22 cellular contexts compared by ENCODE assay signal in the genomic region with DNA sequence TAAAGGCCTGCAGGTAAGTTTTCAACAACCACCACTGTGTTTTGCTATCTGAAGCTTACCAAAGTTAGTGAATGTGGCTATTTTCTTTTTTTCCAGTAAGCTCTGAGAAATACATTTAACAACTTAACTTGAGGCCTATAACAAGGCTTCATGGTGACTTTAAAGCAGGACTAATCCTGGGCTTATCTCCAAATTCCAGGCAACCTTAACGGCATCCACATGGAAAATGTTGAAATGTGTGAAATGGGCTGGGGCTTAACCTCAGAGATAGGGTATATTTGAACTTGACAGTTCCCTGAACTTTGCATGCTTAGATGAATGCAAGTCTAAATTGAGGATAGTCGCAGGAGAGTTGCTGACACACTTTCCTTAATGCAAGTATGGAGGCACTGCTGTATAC.
"Had no signal": no experiment of that assay in that cellular context is flagged by ENCODE, and none has a peak within 500 bp of the region (broad histone marks: within the 10 kb centered on the region; RNA-seq: fewer than 3 reads in every experiment).

No MANE protein-coding gene starts in this region.

- H3K27me3 Mint-ChIP-seq: memory B cell; natural killer cell treated with Interleukin-12 subunit alpha and Interleukin-12 subunit beta and Interleukin-15 and Interleukin-18, amount 100 ng/mL, for 72 hours had no signal

- H3K36me3 Mint-ChIP-seq: immature natural killer cell; memory B cell; natural killer cell treated with Interleukin-12 subunit alpha and Interleukin-12 subunit beta and Interleukin-15 and Interleukin-18, amount 100 ng/mL, for 72 hours; neural progenitor cell had no signal

- H3K4me1 Mint-ChIP-seq: immature natural killer cell, memory B cell had no signal

- H3K9me3 Mint-ChIP-seq: memory B cell, neural progenitor cell had no signal

- H3K4me1 ChIP-seq: foreskin keratinocyte, left lung, lower lobe of right lung, neural progenitor cell had no signal

- H3K27ac ChIP-seq: dorsolateral prefrontal cortex, foreskin keratinocyte, left lung, lower lobe of right lung, neural progenitor cell, ovary had no signal

- H3K4me3 ChIP-seq: dorsolateral prefrontal cortex, left lung, lower lobe of right lung, neural progenitor cell, ovary had no signal

- H3K36me3 ChIP-seq: left lung, lower lobe of right lung, neural progenitor cell, ovary had no signal

- H3K4me2 ChIP-seq: neural progenitor cell had no signal

- H3K27me3 ChIP-seq: dorsolateral prefrontal cortex, foreskin keratinocyte, left lung, neural progenitor cell, ovary had no signal

- FAIRE-seq: endometrium, keratinocyte, small intestine, urothelium cell line had no signal

- H3K4me3 Mint-ChIP-seq: immature natural killer cell; memory B cell; natural killer cell treated with Interleukin-12 subunit alpha and Interleukin-12 subunit beta and Interleukin-15 and Interleukin-18, amount 100 ng/mL, for 72 hours; neural progenitor cell had no signal

- DNase-seq: cortex of kidney; dorsolateral prefrontal cortex; effector memory CD4-positive, alpha-beta T cell; foreskin keratinocyte; immature natural killer cell; left lung; lower lobe of right lung; midbrain; nucleus accumbens; ovary; right cardiac atrium; small intestine; stimulated activated CD4-positive, alpha-beta T cell treated with anti-CD3 and anti-CD28 coated beads, Interleukin-2, amount 100 ng/mL, for 48 hours; stimulated activated naive CD4-positive, alpha-beta T cell treated with Interleukin-2 at 50 U/mL for 16 hours; trophoblast cell had no signal

- H3K27ac Mint-ChIP-seq: immature natural killer cell; memory B cell; natural killer cell treated with Interleukin-12 subunit alpha and Interleukin-12 subunit beta and Interleukin-15 and Interleukin-18, amount 100 ng/mL, for 72 hours; neural progenitor cell had no signal

- ATAC-seq: esophagus mucosa; foreskin keratinocyte; left lung; lower lobe of right lung; natural killer cell treated with Interleukin-12 subunit alpha and Interleukin-12 subunit beta and Interleukin-15 and Interleukin-18, amount 100 ng/mL, for 72 hours; right cardiac atrium had no signal

- H3K9ac ChIP-seq: neural progenitor cell had no signal
